ENCODE assay signal across 1 cellular context in genomic region chr16:70428178-70428998, GRCh38.
TF ChIP-seq lines count a peak whose summit lies in the region.

No MANE protein-coding gene starts in this region.

TF ChIP-seq in K562, 482 proteins besides CTCF, POLR2A, EP300 and RAD21 (continued from another document and continues in another):
- peak in 1 of 3 experiments; percentile 90; a peak in 2 of 6 replicates for TF ChIP-seq ZBTB11 (CRISPR knock-in tag; IDR thresholded peaks at IDR 0.05)
- TF ChIP-seq ARHGAP35 (IDR thresholded peaks at IDR 0.05; ENCODE audit: partially characterized antibody): no peak
- TF ChIP-seq MTA1 (IDR thresholded peaks at IDR 0.05; ENCODE audit: borderline replicate concordance): peak; percentile 92
- TF ChIP-seq SMC3 (conservative IDR thresholded peaks at IDR 0.05; ENCODE audit: insufficient read depth, low read depth, low read length): peak; percentile 11
- TF ChIP-seq SRSF7 (optimal IDR thresholded peaks at IDR 0.05; ENCODE audit: low read depth, low read length): no peak
- TF ChIP-seq ILK (tag; IDR thresholded peaks at IDR 0.05; ENCODE audit: borderline replicate concordance, low read depth): no peak
- TF ChIP-seq NFE2L1 (tag; IDR thresholded peaks at IDR 0.05; ENCODE audit: borderline replicate concordance, low read depth): no peak
- peak; percentile 38 for TF ChIP-seq ATF6 (CRISPR knock-in tag; IDR thresholded peaks at IDR 0.05)
- peak; percentile 97 for TF ChIP-seq CC2D1A (IDR thresholded peaks at IDR 0.05)
- TF ChIP-seq POLR2AphosphoS2 (IDR thresholded peaks at IDR 0.05; ENCODE audit: low read length): peak; percentile 85
- TF ChIP-seq E2F8 (IDR thresholded peaks at IDR 0.05; ENCODE audit: low read depth, partially characterized antibody): peak; percentile 74
- no peak for TF ChIP-seq TSHZ1 (CRISPR knock-in tag; IDR thresholded peaks at IDR 0.05)
- TF ChIP-seq SIN3A (IDR thresholded peaks at IDR 0.05; ENCODE audit: borderline replicate concordance in 2 of 2, control insufficient read depth in 1 of 2, low read depth in 2 of 2, low read length in 2 of 2): peak; percentile 87 to 99; a peak in 3 of 4 replicates
- TF ChIP-seq JUND (IDR thresholded peaks at IDR 0.05; ENCODE audit: borderline replicate concordance, low read depth, low read length): peak; percentile 91
- peak; percentile 94; the same call in 2 of the 3 replicates for TF ChIP-seq JUND (tag; IDR thresholded peaks at IDR 0.05; ENCODE audit: borderline replicate concordance, low read depth, low read length)
- no peak for TF ChIP-seq ZBTB1 (CRISPR knock-in tag; IDR thresholded peaks at IDR 0.05; ENCODE audit: borderline replicate concordance, low read depth)
- TF ChIP-seq XRCC5 (IDR thresholded peaks at IDR 0.05; ENCODE audit: low read depth, low read length): peak; percentile 91
- TF ChIP-seq FOXK1 (CRISPR knock-in tag; IDR thresholded peaks at IDR 0.05; ENCODE audit: borderline replicate concordance): peak; percentile 65; the same call in 1 of the 2 replicates
- 0 out of 2 replicates have a peak, but pooled peaks have one; percentile 58 for TF ChIP-seq HNRNPUL1 (IDR thresholded peaks at IDR 0.05; ENCODE audit: low read length)
- TF ChIP-seq NFIC (IDR thresholded peaks at IDR 0.05): peak; percentile 99
- TF ChIP-seq ELK3 (CRISPR knock-in tag; IDR thresholded peaks at IDR 0.05): no peak
- no peak; the same call in 1 of the 2 replicates for TF ChIP-seq THRAP3 (IDR thresholded peaks at IDR 0.05; ENCODE audit: borderline replicate concordance)
- peak; percentile 86 for TF ChIP-seq POLR2B (IDR thresholded peaks at IDR 0.05; ENCODE audit: low read depth, partially characterized antibody)
- peak; percentile 86 for TF ChIP-seq L3MBTL2 (IDR thresholded peaks at IDR 0.05)
- TF ChIP-seq NCOA1 (IDR thresholded peaks at IDR 0.05; ENCODE audit: low read depth): peak; percentile 98
- TF ChIP-seq SAP30 (IDR thresholded peaks at IDR 0.05; ENCODE audit: borderline replicate concordance, insufficient read depth, low read depth, low read length, poor library complexity, severe bottlenecking): peak; percentile 62
- peak; percentile 90 for TF ChIP-seq BHLHE40 (IDR thresholded peaks at IDR 0.05; ENCODE audit: low read length)
- peak; percentile 82 for TF ChIP-seq CREB3 (tag; conservative IDR thresholded peaks at IDR 0.05; ENCODE audit: low read depth)
- no peak for TF ChIP-seq STAT6 (CRISPR knock-in tag; IDR thresholded peaks at IDR 0.05)
- TF ChIP-seq TSC22D4 (tag; IDR thresholded peaks at IDR 0.05): no peak
- TF ChIP-seq RBM39 (optimal IDR thresholded peaks at IDR 0.05; ENCODE audit: low read depth, low read length): no peak
- peak; percentile 87 for TF ChIP-seq ZBED1 (IDR thresholded peaks at IDR 0.05)
- TF ChIP-seq YY1 (IDR thresholded peaks at IDR 0.05; ENCODE audit: borderline replicate concordance in 1 of 3, control insufficient read depth in 1 of 3, extremely low read depth in 1 of 3, insufficient read depth in 3 of 3, insufficient read length in 1 of 3, insufficient replicate concordance in 2 of 3, low read depth in 1 of 3, low read length in 2 of 3): peak in 2 of 3 experiments; percentile 46 to 67
- TF ChIP-seq HNRNPL (IDR thresholded peaks at IDR 0.05; ENCODE audit: low read depth, low read length): peak; percentile 81; the same call in 1 of the 2 replicates
- peak; percentile 95 for TF ChIP-seq MEIS2 (IDR thresholded peaks at IDR 0.05; ENCODE audit: partially characterized antibody)
- no peak for TF ChIP-seq PRPF4 (IDR thresholded peaks at IDR 0.05; ENCODE audit: insufficient read depth, low read depth, low read length, poor library complexity, severe bottlenecking)
- peak; percentile 95 for TF ChIP-seq CCAR2 (IDR thresholded peaks at IDR 0.05; ENCODE audit: low read depth, low read length)
- no peak for TF ChIP-seq ERF (CRISPR knock-in tag; IDR thresholded peaks at IDR 0.05)
- TF ChIP-seq SMAD4 (CRISPR knock-in tag; conservative IDR thresholded peaks at IDR 0.05): peak; percentile 99
- TF ChIP-seq SMARCE1 (IDR thresholded peaks at IDR 0.05): peak; percentile 97
- no peak for TF ChIP-seq HMG20A (CRISPR knock-in tag; conservative IDR thresholded peaks at IDR 0.05)
- peak; percentile 79 for TF ChIP-seq RBFOX2 (IDR thresholded peaks at IDR 0.05; ENCODE audit: low read depth, low read length)
- TF ChIP-seq ZNF76 (CRISPR knock-in tag; IDR thresholded peaks at IDR 0.05; ENCODE audit: borderline replicate concordance): 0 out of 2 replicates have a peak, but pooled peaks have one; percentile 13
- TF ChIP-seq PCBP1 (IDR thresholded peaks at IDR 0.05; ENCODE audit: low read depth, low read length, poor library complexity, severe bottlenecking): no peak
- peak; percentile 92 for TF ChIP-seq EP400 (IDR thresholded peaks at IDR 0.05)
